Comparison of ENCODE assay signal across 10 cellular contexts in the genomic region with DNA sequence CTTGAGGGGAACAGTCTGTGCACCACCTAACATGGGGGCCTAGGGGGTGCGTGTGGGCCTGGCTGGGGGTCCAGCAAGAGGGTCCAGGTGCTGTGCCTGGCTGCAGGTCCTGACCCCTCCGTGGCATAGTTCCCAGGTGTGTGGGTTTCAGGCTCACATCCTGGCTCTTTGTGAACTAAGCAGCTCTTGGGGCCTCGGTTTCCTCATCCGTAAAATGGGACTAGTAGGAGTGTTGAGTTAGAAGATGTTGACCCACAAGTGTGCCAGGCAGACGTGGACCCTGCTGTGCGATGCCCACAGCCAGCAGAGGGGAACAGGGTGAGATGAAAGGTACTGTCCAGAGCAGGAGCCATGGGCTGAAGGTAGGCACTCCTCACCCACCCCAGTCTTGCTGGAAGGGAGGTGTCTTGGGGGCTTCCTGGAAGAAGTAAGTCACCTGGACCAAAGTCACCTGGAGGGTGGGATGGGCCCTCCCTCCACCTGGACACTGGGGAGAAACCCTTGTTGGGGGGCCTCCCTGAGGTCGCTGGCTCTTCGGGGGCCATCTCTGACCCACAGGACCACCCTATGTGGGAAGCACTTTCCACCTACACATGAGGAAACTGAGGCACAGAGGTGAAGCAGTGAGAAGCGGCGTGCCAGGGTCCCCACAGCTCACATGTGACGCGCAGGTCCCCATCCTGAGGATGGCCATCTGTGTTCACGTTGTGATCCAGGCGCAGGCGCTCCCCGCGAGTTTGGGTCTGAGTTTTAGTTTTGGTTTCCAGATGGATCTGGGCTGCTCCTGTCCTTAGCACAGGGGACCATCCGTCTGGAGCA. TPM values are rescaled to one million over a fixed set of nuclear protein-coding genes. Genes with fewer than 3 reads are reported as not detected.
DNase-seq lines count a peak whose midpoint lies in the region; ATAC-seq and TF ChIP-seq lines count a peak whose summit lies in the region.
"Had no signal": no experiment of that assay in that cellular context is flagged by ENCODE, and none has a peak within 500 bp of the region (broad histone marks: within the 10 kb centered on the region; RNA-seq: fewer than 3 reads in every experiment).

No MANE protein-coding gene starts in this region.

- H3K27ac ChIP-seq in PC-3 (ENCODE audit: low read length) (no peak overlapping the region), hepatocyte (peak overlapping the region; percentile 98), parathyroid adenoma (no peak overlapping the region)

- H3F3A ChIP-seq in PC-3 (ENCODE audit: low read length, unreplicated experiment), result no peaks in the 10 kb centered on the region

- TF ChIP-seq CTCF in PC-3 (conservative IDR thresholded peaks at IDR 0.05; ENCODE audit: low read depth, low read length) (no peak), hepatocyte (IDR thresholded peaks at IDR 0.05; ENCODE audit: poor library complexity) (no peak), parathyroid adenoma (IDR thresholded peaks at IDR 0.05) (no peak), lower leg skin (IDR thresholded peaks at IDR 0.05) (no peak)

- H3K27me3 ChIP-seq in PC-3 (ENCODE audit: low read length) (peaks cover 2% of the 10 kb centered on the region; the same call in 1 of the 2 replicates), hepatocyte (no peaks in the 10 kb centered on the region), parathyroid adenoma (ENCODE audit: control insufficient read depth, insufficient read depth, low read length) (no peaks in the 10 kb centered on the region)

- H3K9me3 ChIP-seq in PC-3 (ENCODE audit: low read length), result no peaks in the 10 kb centered on the region
- no peaks in the 10 kb centered on the region for H3K9me3 ChIP-seq in hepatocyte (ENCODE audit: low read depth)
- no peaks in the 10 kb centered on the region for H3K9me3 ChIP-seq in parathyroid adenoma (ENCODE audit: control insufficient read depth, low read length)
- H3K9me3 ChIP-seq: heart left ventricle had no signal

- H3K36me3 ChIP-seq in PC-3 (ENCODE audit: low read depth, low read length) (no peaks in the 10 kb centered on the region), hepatocyte (replicated peaks; ENCODE audit: insufficient read depth, low read depth) (no peaks in the 10 kb centered on the region), parathyroid adenoma (ENCODE audit: control insufficient read depth, insufficient read depth, low read length) (no peaks in the 10 kb centered on the region)
- H3K36me3 ChIP-seq: heart left ventricle had no signal

- H4K20me1 ChIP-seq in PC-3 (ENCODE audit: low read length), result no peaks in the 10 kb centered on the region
- H4K20me1 ChIP-seq in hepatocyte (ENCODE audit: insufficient read depth, poor library complexity, severe bottlenecking), result no peaks in the 10 kb centered on the region

- TF ChIP-seq POLR2A in lower leg skin (IDR thresholded peaks at IDR 0.05), result no peak

- H3K4me1 ChIP-seq in PC-3 (ENCODE audit: insufficient read depth, low read length) (peaks cover 33% of the 10 kb centered on the region), hepatocyte (ENCODE audit: insufficient read depth) (peaks cover 48% of the 10 kb centered on the region), parathyroid adenoma (peaks cover 5% of the 10 kb centered on the region)

- no peak overlapping the region for H2AFZ ChIP-seq in PC-3 (ENCODE audit: low read length)
- H2AFZ ChIP-seq in hepatocyte, result no peak overlapping the region
- H2AFZ ChIP-seq in parathyroid adenoma, result no peak overlapping the region

- 91% methylated on average over 18 of the region's 18 CpGs for WGBS in hepatocyte (ENCODE audit: low lambda C conversion rate, missing lambda C conversion rate)
- whole genome bisulfite sequencing in lower leg skin, 2 donors, result 87 to 88% methylated on average over 18 of the region's 18 CpGs

- no TSS peak for BruUV-seq in PC-3 (replicated peaks; lab: Mats Ljungman, UMichigan)

- POLR2A ChIA-PET in PC-3 (lab: Charles Lee; ENCODE audit: unreplicated experiment), result no interaction called here

- CTCF ChIA-PET in PC-3 (lab: Charles Lee), result interaction anchor here (0.5 kb wide), 1 partner anchor 445 kb away, joined by 5 read pairs; no protein-coding TSS in a partner anchor

- ATAC-seq in PC-3 (no peak), GM19395 (IDR thresholded peaks at IDR 0.05; ENCODE audit: unreplicated experiment) (no peak)

- intact Hi-C loops in PC-3 (cut with micrococcal nuclease), result no loop called here
- intact Hi-C loops in lower leg skin (cut with DNase I; ENCODE audit: low total_unique reads), result no loop called here

- H3K4me3 ChIP-seq in PC-3 (ENCODE audit: low read length) (peak overlapping the region; percentile 84), hepatocyte (no peak overlapping the region), parathyroid adenoma (ENCODE audit: low read depth, low read length) (peak overlapping the region; percentile 58), lower leg skin (ENCODE audit: low read depth, poor library complexity, severe bottlenecking) (no peak overlapping the region)

- H3K4me2 ChIP-seq in PC-3 (ENCODE audit: low read length) (peak overlapping the region; percentile 92), hepatocyte (peak overlapping the region; percentile 93), parathyroid adenoma (ENCODE audit: low read length) (no peak overlapping the region)

- peaks cover 12% of the 10 kb centered on the region for H3K79me2 ChIP-seq in PC-3 (ENCODE audit: low read length)
- H3K79me2 ChIP-seq in hepatocyte, result peaks cover 11% of the 10 kb centered on the region
- H3K79me2 ChIP-seq in parathyroid adenoma, result no peaks in the 10 kb centered on the region

- no peak overlapping the region for H3K9ac ChIP-seq in PC-3 (ENCODE audit: low read length)
- no peak overlapping the region for H3K9ac ChIP-seq in parathyroid adenoma

- peak; percentile 36 for DNase-seq in COLO668 (lab: John Stamatoyannopoulos, UW; ENCODE audit: unreplicated experiment)
- DNase-seq in PC-3, result no peak
- DNase-seq in hepatocyte (ENCODE audit: low spot score), result no peak
- no peak for DNase-seq in lower leg skin (ENCODE audit: low spot score in 2 of 2)
- no peak for DNase-seq in DMS153 treated with DMSO at 0.1 percent for 48 hours (lab: John Stamatoyannopoulos, UW; ENCODE audit: unreplicated experiment)
- DNase-seq: activated CD8-positive, alpha-beta memory T cell treated with anti-CD3 and anti-CD28 coated beads for 24 hours; amniotic stem cell had no signal

- H3K9me2 ChIP-seq in PC-3 (replicated peaks; ENCODE audit: low read length) (no peaks in the 10 kb centered on the region), hepatocyte (replicated peaks; ENCODE audit: insufficient read depth) (no peaks in the 10 kb centered on the region)

RNA-seq across cellular contexts. Expression of gene ARHGEF16, which starts 1.4 kb away (rescaled TPM):
- total RNA-seq in PC-3 (2014; rRNA removed) (54.3 and 60.7 TPM in 2 replicates), hepatocyte (21.5 and 24.8 TPM in 2 replicates), lower leg skin (10 to 100 TPM in 2 of 4 donors, 1 to 10 TPM in 2; 7.9 to 11.5 (median 9.8) TPM)
- polyA plus RNA-seq in hepatocyte, result 32.3 and 36.2 TPM in 2 replicates

Comparison
In these comparisons a context has a peak if more than half of its experiments do, and no peak if none do; other contexts are left out.
1. H3K4me3 ChIP-seq: peak in PC-3 (single experiment) and parathyroid adenoma (single experiment); none in hepatocyte (single experiment) and lower leg skin (single experiment).